In genomic region chr14:102304611-102305506, GRCh38 we compare ENCODE assay signal across 8 cellular contexts. TPM values are rescaled to one million over a fixed set of nuclear protein-coding genes. Genes with fewer than 3 reads are reported as not detected.
DNase-seq lines count a peak whose midpoint lies in the region; ATAC-seq lines count a peak whose summit lies in the region.

Gene MOK, minus strand, starts transcription at chr14:102305164. Its CDS starts 196 bp downstream, at chr14:102304968.

- no peaks in the 10 kb centered on the region for H3K9me3 ChIP-seq in aorta (ENCODE audit: control insufficient read depth, low read length)

- ATAC-seq in GM18508 (IDR thresholded peaks at IDR 0.05; ENCODE audit: insufficient read depth, unreplicated experiment) (peak; percentile 78), HG03039 (IDR thresholded peaks at IDR 0.05; ENCODE audit: unreplicated experiment) (peak; percentile 90), aorta (ENCODE audit: low FRiP score) (peak; percentile 100)

- H3K36me3 ChIP-seq in aorta (ENCODE audit: control insufficient read depth in 1 of 2, insufficient read depth in 2 of 2, low read length in 1 of 2): no peaks in the 10 kb centered on the region

- no peaks in the 10 kb centered on the region for H3K4me1 ChIP-seq in aorta (ENCODE audit: control insufficient read depth in 1 of 2, insufficient read depth in 2 of 2, low read length in 2 of 2)

- no peak within 1 kb of the TSS for H3K27ac ChIP-seq in aorta (ENCODE audit: low read depth in 1 of 2, low read length in 2 of 2)

- WGBS in aorta, 2 donors: 0% methylated on average over 50 to 53 of the region's 53 CpGs

- peak; percentile 97 to 98 for DNase-seq in NCI-H2081 (lab: John Stamatoyannopoulos, UW)
- peak; percentile 97 for DNase-seq in T1000 (lab: John Stamatoyannopoulos, UW)
- peak; percentile 99 for DNase-seq in astrocyte of the hippocampus (ENCODE audit: low read depth, low spot score)
- peak; percentile 87 to 95 for DNase-seq in hippocampal formation (lab: John Stamatoyannopoulos, UW)
- peak; percentile 94 for DNase-seq in renal cortical epithelial cell (ENCODE audit: low read depth)
- DNase-seq in aorta: peak; percentile 97 to 99

- peak within 1 kb of the TSS; percentile 44 to 64 for H3K4me3 ChIP-seq in aorta (ENCODE audit: low read length in 2 of 2)

- intact Hi-C loops in aorta (cut with DNase I): no loop called here

- H3K27me3 ChIP-seq in aorta (ENCODE audit: control insufficient read depth in 1 of 2, insufficient read depth in 2 of 2, low read length in 1 of 2): no peaks in the 10 kb centered on the region

RNA-seq across cellular contexts. Expression of gene MOK, which starts in this region (rescaled TPM):
- total RNA-seq in renal cortical epithelial cell (11.6 and 18.2 TPM in 2 replicates), aorta (10 to 100 TPM in 1 of 2 donors, 1 to 10 TPM in 1; 10.0 to 16.4 TPM)
- polyA plus RNA-seq in aorta: 10 to 100 TPM; 10.8 to 28.3 TPM
